In the genomic region with DNA sequence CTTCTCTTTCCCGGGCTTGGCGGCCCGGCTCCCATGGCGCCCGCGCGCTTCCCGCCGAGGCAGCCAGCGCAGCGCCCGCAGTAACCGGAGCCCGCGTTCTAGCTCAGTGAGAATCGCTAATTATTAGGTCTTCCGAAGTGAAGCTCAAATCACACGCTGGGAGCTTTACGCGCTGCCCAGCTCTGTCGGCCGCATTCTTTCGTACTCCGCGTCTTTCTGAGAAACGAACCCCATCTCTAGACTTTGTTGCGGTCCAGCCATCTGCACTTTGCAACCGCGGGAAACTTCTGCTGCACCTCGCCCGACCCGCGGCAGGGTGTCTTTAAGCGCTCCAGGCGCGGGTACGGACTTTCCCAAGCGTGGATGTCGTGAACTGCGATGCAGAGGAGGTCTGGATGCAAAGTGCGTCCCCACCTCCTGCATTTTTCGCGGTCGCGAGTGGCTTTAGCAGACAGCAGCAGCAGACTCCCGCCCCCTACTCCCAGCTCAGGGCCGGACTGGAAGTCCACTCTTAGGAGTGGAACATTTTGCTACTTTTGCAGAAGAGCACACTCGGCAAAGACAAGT, we compare ENCODE assay signal across 9 cellular contexts. TPM values are rescaled to one million over a fixed set of nuclear protein-coding genes. Genes with fewer than 3 reads are reported as not detected.
DNase-seq lines count a peak whose midpoint lies in the region; ATAC-seq and TF ChIP-seq lines count a peak whose summit lies in the region.
"Had no signal": no experiment of that assay in that cellular context is flagged by ENCODE, and none has a peak within 500 bp of the region (broad histone marks: within the 10 kb centered on the region; RNA-seq: fewer than 3 reads in every experiment).

No MANE protein-coding gene starts in this region.

- H3K4me1 Mint-ChIP-seq in mesothelial cell of epicardium: peaks cover 19% of the 10 kb centered on the region

- H3K36me3 ChIP-seq in right atrium auricular region: no peaks in the 10 kb centered on the region

- H3K4me1 ChIP-seq in right atrium auricular region: peaks cover 0 to 64% of the 10 kb centered on the region in 2 donors

- no peaks in the 10 kb centered on the region for H3K9me3 Mint-ChIP-seq in mesothelial cell of epicardium

- DNase-seq in AG10803 (ENCODE audit: low read depth): no peak
- DNase-seq in GM13977 (ENCODE audit: low spot score): peak; percentile 56
- no peak for DNase-seq in mesothelial cell of epicardium (ENCODE audit: low spot score in 2 of 2, unreplicated experiment in 2 of 2)
- no peak for DNase-seq in kidney glomerular epithelial cell (lab: John Stamatoyannopoulos, UW)
- DNase-seq in T-helper 1 cell: no peak
- no peak for DNase-seq in right atrium auricular region (ENCODE audit: low spot score)
- DNase-seq: Kasumi-1 had no signal

- peak overlapping the region; percentile 30 for H3K27ac ChIP-seq in angular gyrus (ENCODE audit: low read depth, low read length)
- H3K27ac ChIP-seq in right atrium auricular region: no peak overlapping the region

- H3K27me3 Mint-ChIP-seq in mesothelial cell of epicardium (ENCODE audit: low read depth): peaks cover 98% of the 10 kb centered on the region

- no peak for TF ChIP-seq CTCF in AG10803 (conservative IDR thresholded peaks at IDR 0.05; ENCODE audit: low read length)
- no peak for TF ChIP-seq CTCF in GM13977 (IDR thresholded peaks at IDR 0.05; ENCODE audit: extremely low read depth, insufficient read depth, missing control alignments)
- TF ChIP-seq CTCF in mesothelial cell of epicardium (IDR thresholded peaks at IDR 0.05; ENCODE audit: unreplicated experiment): no peak
- TF ChIP-seq CTCF in right atrium auricular region (IDR thresholded peaks at IDR 0.05): no peak

- peaks cover 85 to 90% of the 10 kb centered on the region in 2 donors for H3K27me3 ChIP-seq in right atrium auricular region

- in situ Hi-C loops in GM13977 (cut with MboI; ENCODE audit: low pct_unique_long_range_greater_than_20kb, low sequenced_read_pairs, unreplicated experiment): loop anchor here (25.0 kb wide), 1 partner anchor 620 kb away; the partner anchor contains the start of gene WT1

- no peaks in the 10 kb centered on the region for H3K36me3 Mint-ChIP-seq in mesothelial cell of epicardium

- H3K4me3 ChIP-seq in AG10803 (ENCODE audit: low read length) (peak overlapping the region; percentile 39), right atrium auricular region (peak overlapping the region in 1 of 2 donors; percentile 18)

- no peak overlapping the region for H3K27ac Mint-ChIP-seq in mesothelial cell of epicardium

- peak overlapping the region; percentile 31 for H3K4me3 Mint-ChIP-seq in mesothelial cell of epicardium

- H3K9me3 ChIP-seq in right atrium auricular region: no peaks in the 10 kb centered on the region

- ATAC-seq in GM21390 (IDR thresholded peaks at IDR 0.05; ENCODE audit: unreplicated experiment): no peak

RNA-seq across cellular contexts. Expression of gene PAX6, which starts 6.0 kb away (rescaled TPM):
- total RNA-seq in mesothelial cell of epicardium (not detected in 3 replicates), right atrium auricular region (not detected)
